In genomic region chr15:40087095-40087805, GRCh38 we compare ENCODE assay signal across 20 cellular contexts. TPM values are rescaled to one million over a fixed set of nuclear protein-coding genes. Genes with fewer than 3 reads are reported as not detected.
A peak's percentile ranks its signal among the peaks of the same experiment; 100 is the strongest.
DNase-seq lines count a peak whose midpoint lies in the region; ATAC-seq and TF ChIP-seq lines count a peak whose summit lies in the region.
"Had no signal": no experiment of that assay in that cellular context is flagged by ENCODE, and none has a peak within 500 bp of the region (broad histone marks: within the 10 kb centered on the region; RNA-seq: fewer than 3 reads in every experiment).

No MANE protein-coding gene starts in this region.

- no peaks in the 10 kb centered on the region for H3K9me3 Mint-ChIP-seq in activated CD4-positive, alpha-beta T cell treated with anti-CD3 and anti-CD28 coated beads, Interleukin-2, amount 10 ng/mL, durations not matched to agents 24 days and 14 days
- H3K9me3 Mint-ChIP-seq in nephron progenitor cell, result no peaks in the 10 kb centered on the region
- H3K9me3 Mint-ChIP-seq in type B pancreatic cell, result no peaks in the 10 kb centered on the region
- H3K9me3 Mint-ChIP-seq in HFFc6, result no peaks in the 10 kb centered on the region
- H3K9me3 Mint-ChIP-seq: stimulated activated naive CD8-positive, alpha-beta T cell treated with anti-CD3 and anti-CD28 coated beads, Interleukin-15, Interleukin-2, amounts not matched to agents 100 ng/mL and 50 ng/mL, for 24 hours had no signal

- peaks cover 0 to 7% of the 10 kb centered on the region in 2 donors for H3K36me3 ChIP-seq in ascending aorta
- H3K36me3 ChIP-seq: pancreas had no signal

- H3K4me3 ChIP-seq in ascending aorta, result no peak overlapping the region
- H3K4me3 ChIP-seq: pancreas had no signal

- peaks cover 16 to 52% of the 10 kb centered on the region in 2 donors for H3K4me1 ChIP-seq in ascending aorta

- peaks cover 7% of the 10 kb centered on the region for H3K27me3 Mint-ChIP-seq in activated CD4-positive, alpha-beta T cell treated with anti-CD3 and anti-CD28 coated beads, Interleukin-2, amount 10 ng/mL, durations not matched to agents 24 days and 14 days
- H3K27me3 Mint-ChIP-seq in nephron progenitor cell (ENCODE audit: low read depth, poor library complexity) (peaks cover under 1% of the 10 kb centered on the region), type B pancreatic cell (peaks cover 1% of the 10 kb centered on the region), HFFc6 (ENCODE audit: insufficient read depth) (peaks cover 9% of the 10 kb centered on the region)

- H3K4me1 Mint-ChIP-seq in activated CD4-positive, alpha-beta T cell treated with anti-CD3 and anti-CD28 coated beads, Interleukin-2, amount 10 ng/mL, durations not matched to agents 24 days and 14 days, result peaks cover 21% of the 10 kb centered on the region
- H3K4me1 Mint-ChIP-seq in nephron progenitor cell (peaks cover 98% of the 10 kb centered on the region), type B pancreatic cell (ENCODE audit: unreplicated experiment) (peaks cover 83% of the 10 kb centered on the region), HFFc6 (ENCODE audit: low read depth) (peaks cover 30% of the 10 kb centered on the region)

- peak overlapping the region; percentile 28 for H3K27ac Mint-ChIP-seq in activated CD4-positive, alpha-beta T cell treated with anti-CD3 and anti-CD28 coated beads, Interleukin-2, amount 10 ng/mL, durations not matched to agents 24 days and 14 days
- H3K27ac Mint-ChIP-seq in nephron progenitor cell, result peak overlapping the region; percentile 98
- H3K27ac Mint-ChIP-seq in type B pancreatic cell, result peak overlapping the region; percentile 78
- H3K27ac Mint-ChIP-seq in HFFc6, result no peak overlapping the region
- H3K27ac Mint-ChIP-seq: stimulated activated naive CD8-positive, alpha-beta T cell treated with anti-CD3 and anti-CD28 coated beads, Interleukin-15, Interleukin-2, amounts not matched to agents 100 ng/mL and 50 ng/mL, for 24 hours had no signal

- no peak overlapping the region for H3K4me3 Mint-ChIP-seq in activated CD4-positive, alpha-beta T cell treated with anti-CD3 and anti-CD28 coated beads, Interleukin-2, amount 10 ng/mL, durations not matched to agents 24 days and 14 days
- peak overlapping the region; percentile 59 for H3K4me3 Mint-ChIP-seq in nephron progenitor cell
- H3K4me3 Mint-ChIP-seq in type B pancreatic cell, result peak overlapping the region; percentile 66
- H3K4me3 Mint-ChIP-seq in HFFc6, result no peak overlapping the region
- H3K4me3 Mint-ChIP-seq: stimulated activated naive CD8-positive, alpha-beta T cell treated with anti-CD3 and anti-CD28 coated beads, Interleukin-15, Interleukin-2, amounts not matched to agents 100 ng/mL and 50 ng/mL, for 24 hours had no signal

- no peak for DNase-seq in activated CD4-positive, alpha-beta T cell treated with anti-CD3 and anti-CD28 coated beads, Interleukin-2, amount 10 ng/mL, durations not matched to agents 24 days and 14 days
- DNase-seq in activated CD4-positive, alpha-beta T cell treated with anti-CD3 and anti-CD28 coated beads, Interleukin-2, amount 50 U/mL, for 4 hours, result no peak
- no peak for DNase-seq in ascending aorta (ENCODE audit: low spot score in 2 of 2)
- no peak for DNase-seq in nephron progenitor cell
- DNase-seq in type B pancreatic cell (ENCODE audit: extremely low spot score, unreplicated experiment), result no peak
- DNase-seq in HFFc6, result no peak
- no peak for DNase-seq in central memory CD4-positive, alpha-beta T cell
- DNase-seq: activated CD4-positive, alpha-beta T cell treated with anti-CD3 and anti-CD28 coated beads, Interleukin-2, amount 50 U/mL, for 48 hours; activated gamma-delta T cell; C1 segment of cervical spinal cord; caudate nucleus; DMS153; NCI-H1930; stimulated activated CD4-positive, alpha-beta T cell treated with anti-CD3 and anti-CD28 coated beads, Interleukin-2, amount 100 ng/mL, for 24 hours; T-helper 1 cell had no signal

- H3K9me3 ChIP-seq in ascending aorta, result no peaks in the 10 kb centered on the region
- H3K9me3 ChIP-seq: pancreas had no signal

- H3K27ac ChIP-seq in ascending aorta, result peak overlapping the region; percentile 13 to 15
- H3K27ac ChIP-seq: KMS-11 had no signal

- ATAC-seq in HG02852 (IDR thresholded peaks at IDR 0.05; ENCODE audit: unreplicated experiment), result no peak
- ATAC-seq: left colon had no signal

- intact Hi-C loops in activated CD4-positive, alpha-beta T cell treated with anti-CD3 and anti-CD28 coated beads, Interleukin-2, amount 10 ng/mL, durations not matched to agents 24 days and 14 days (cut with micrococcal nuclease), result no loop called here
- intact Hi-C loops in ascending aorta (cut with DNase I), result no loop called here

- TF ChIP-seq CTCF in ascending aorta (IDR thresholded peaks at IDR 0.05), result no peak
- no peak for TF ChIP-seq CTCF in nephron progenitor cell (IDR thresholded peaks at IDR 0.05)
- TF ChIP-seq CTCF in type B pancreatic cell (conservative IDR thresholded peaks at IDR 0.05), result no peak
- TF ChIP-seq CTCF in HFFc6 (IDR thresholded peaks at IDR 0.05), result no peak

- peaks cover 6% of the 10 kb centered on the region for H3K36me3 Mint-ChIP-seq in activated CD4-positive, alpha-beta T cell treated with anti-CD3 and anti-CD28 coated beads, Interleukin-2, amount 10 ng/mL, durations not matched to agents 24 days and 14 days (ENCODE audit: low read depth)
- peaks cover 21% of the 10 kb centered on the region for H3K36me3 Mint-ChIP-seq in nephron progenitor cell (ENCODE audit: low read depth)
- peaks cover 19% of the 10 kb centered on the region for H3K36me3 Mint-ChIP-seq in type B pancreatic cell
- no peaks in the 10 kb centered on the region for H3K36me3 Mint-ChIP-seq in HFFc6 (ENCODE audit: low read depth)

- H3K27me3 ChIP-seq in ascending aorta, result no peaks in the 10 kb centered on the region
- H3K27me3 ChIP-seq: pancreas had no signal

RNA-seq across cellular contexts. Expression of gene BMF, which starts 21.4 kb away (rescaled TPM):
- 8.4 and 9.1 TPM in 2 replicates for total RNA-seq in activated CD4-positive, alpha-beta T cell treated with anti-CD3 and anti-CD28 coated beads, Interleukin-2, amount 10 ng/mL, durations not matched to agents 24 days and 14 days
- total RNA-seq in ascending aorta (2.2 TPM), type B pancreatic cell (ENCODE audit: low replicate concordance) (60.9 and 112 TPM in 2 replicates)
- total RNA-seq in HFFc6 (2021; fragmentation: NEBNext Ultra II Directional; extraction: Animal tissue kit (Norgen Biotek cat#: 25700)), result 1 to 10 TPM in 2 of 6 experiments, under 1 TPM in 4; 0.57 to 1.2 (median 0.81) TPM

RNA-seq across cellular contexts. Expression of gene SRP14, which starts 48.3 kb away (rescaled TPM):
- total RNA-seq in activated CD4-positive, alpha-beta T cell treated with anti-CD3 and anti-CD28 coated beads, Interleukin-2, amount 10 ng/mL, durations not matched to agents 24 days and 14 days, result 153 and 155 TPM in 2 replicates
- total RNA-seq in ascending aorta, result 365 TPM
- 176 and 235 TPM in 2 replicates for total RNA-seq in type B pancreatic cell (ENCODE audit: low replicate concordance)
- 100 to 1,000 TPM; 177 to 227 (median 212) TPM for total RNA-seq in HFFc6 (2021; fragmentation: NEBNext Ultra II Directional; extraction: Animal tissue kit (Norgen Biotek cat#: 25700))

Comparison
In these comparisons a context has a peak if more than half of its experiments do, and no peak if none do; other contexts are left out.
1. H3K4me3 Mint-ChIP-seq: peak in nephron progenitor cell (single experiment) and type B pancreatic cell (single experiment); none in activated CD4-positive, alpha-beta T cell treated with anti-CD3 and anti-CD28 coated beads, Interleukin-2, amount 10 ng/mL, durations not matched to agents 24 days and 14 days (single experiment) and HFFc6 (single experiment).